In genomic region chr4:110195561-110196205, GRCh38 we compare ENCODE assay signal across 8 cellular contexts. TPM values are rescaled to one million over a fixed set of nuclear protein-coding genes. Genes with fewer than 3 reads are reported as not detected.
DNase-seq lines count a peak whose midpoint lies in the region; ATAC-seq lines count a peak whose summit lies in the region.

No MANE protein-coding gene starts in this region.

- no peaks in the 10 kb centered on the region for H3K27me3 ChIP-seq in endocrine pancreas (ENCODE audit: control insufficient read depth, insufficient read depth, low read length)

- H3K27me3 Mint-ChIP-seq in naive thymus-derived CD8-positive, alpha-beta T cell: no peaks in the 10 kb centered on the region

- no peaks in the 10 kb centered on the region for H3K9me3 Mint-ChIP-seq in naive thymus-derived CD8-positive, alpha-beta T cell

- peak; percentile 7 for ATAC-seq in HG02938 (IDR thresholded peaks at IDR 0.05; ENCODE audit: unreplicated experiment)
- peak in 1 of 2 donors; percentile 9 for ATAC-seq in naive thymus-derived CD8-positive, alpha-beta T cell

- POLR2A ChIA-PET in naive thymus-derived CD8-positive, alpha-beta T cell (lab: Charles Lee): interaction anchor here (3.8 kb wide), 1 partner anchor 30 kb away, joined by 17 read pairs; no protein-coding TSS in a partner anchor

- H3K4me3 Mint-ChIP-seq in naive thymus-derived CD8-positive, alpha-beta T cell: peak overlapping the region; percentile 88 to 99 (median 95)

- peak overlapping the region; percentile 91 to 97 (median 96) for H3K27ac Mint-ChIP-seq in naive thymus-derived CD8-positive, alpha-beta T cell

- H3K36me3 ChIP-seq in endocrine pancreas (ENCODE audit: control insufficient read depth, insufficient read depth, low read length): no peaks in the 10 kb centered on the region

- H3K36me3 Mint-ChIP-seq in naive thymus-derived CD8-positive, alpha-beta T cell: peaks cover 0 to 5% (median 0%) of the 10 kb centered on the region in 3 donors

- peaks cover 4% of the 10 kb centered on the region for H3K4me1 ChIP-seq in endocrine pancreas (ENCODE audit: control insufficient read depth, insufficient read depth, low read length)

- peak overlapping the region; percentile 75 for H3K9ac ChIP-seq in endocrine pancreas (ENCODE audit: control insufficient read depth, insufficient read depth, low read length)

- H3K4me3 ChIP-seq in endocrine pancreas (ENCODE audit: control insufficient read depth, insufficient read depth, low read length): peak overlapping the region; percentile 78

- DNase-seq in stimulated activated CD4-positive, alpha-beta T cell treated with anti-CD3 and anti-CD28 coated beads, Interleukin-4, amount 100 ng/mL, for 24 hours: peak; percentile 13
- no peak for DNase-seq in stimulated activated CD4-positive, alpha-beta T cell treated with anti-CD3 and anti-CD28 coated beads, Interleukin-4, amount 100 ng/mL, for 1 hour
- DNase-seq in RPMI8226 (peak; percentile 5), islet precursor cell (no peak)
- DNase-seq in naive thymus-derived CD8-positive, alpha-beta T cell: peak in 3 of 10 donors; percentile 17 to 20 (median 19)
- DNase-seq in stimulated activated CD4-positive, alpha-beta T cell treated with anti-CD3 and anti-CD28 coated beads, Interleukin-15, amount 100 ng/mL, for 24 hours: no peak

- peaks cover 20 to 44% (median 30%) of the 10 kb centered on the region in 4 donors for H3K4me1 Mint-ChIP-seq in naive thymus-derived CD8-positive, alpha-beta T cell

- no peaks in the 10 kb centered on the region for H3K9me3 ChIP-seq in endocrine pancreas (ENCODE audit: control insufficient read depth, low read length)

RNA-seq across cellular contexts. Expression of gene ELOVL6, which starts 2.7 kb away (rescaled TPM):
- total RNA-seq in naive thymus-derived CD8-positive, alpha-beta T cell: 1 to 10 TPM in 1 of 2 experiments, under 1 TPM in 1; 0.57 to 2.1 TPM
- 1 to 10 TPM in 1 of 3 donors, under 1 TPM in 2; 0.11 to 3.0 (median 0.13) TPM for polyA plus RNA-seq in naive thymus-derived CD8-positive, alpha-beta T cell

Comparison
In these comparisons a context has a peak if more than half of its experiments do, and no peak if none do; other contexts are left out.
1. DNase-seq: peak in stimulated activated CD4-positive, alpha-beta T cell treated with anti-CD3 and anti-CD28 coated beads, Interleukin-4, amount 100 ng/mL, for 24 hours (single experiment) and RPMI8226 (single experiment); none in stimulated activated CD4-positive, alpha-beta T cell treated with anti-CD3 and anti-CD28 coated beads, Interleukin-4, amount 100 ng/mL, for 1 hour (single experiment), islet precursor cell (single experiment) and stimulated activated CD4-positive, alpha-beta T cell treated with anti-CD3 and anti-CD28 coated beads, Interleukin-15, amount 100 ng/mL, for 24 hours (single experiment).